ENCODE assay signal across 19 cellular contexts in genomic region chr3:164897335-164897734, GRCh38.
DNase-seq lines count a peak whose midpoint lies in the region; ATAC-seq lines count a peak whose summit lies in the region.
"Had no signal": no experiment of that assay in that cellular context is flagged by ENCODE, and none has a peak within 500 bp of the region (broad histone marks: within the 10 kb centered on the region; RNA-seq: fewer than 3 reads in every experiment).

No MANE protein-coding gene starts in this region.

- DNase-seq in NCI-H146 (lab: John Stamatoyannopoulos, UW) = peak; percentile 8
- DNase-seq in NCI-H146 treated with DMSO at 0.1 percent for 48 hours (lab: John Stamatoyannopoulos, UW; ENCODE audit: unreplicated experiment) = no peak
- peak; percentile 1 for DNase-seq in NCI-H1092 (lab: John Stamatoyannopoulos, UW)
- peak; percentile 89 for DNase-seq in NCI-H69 (lab: John Stamatoyannopoulos, UW)
- peak; percentile 0 for DNase-seq in renal cortical epithelial cell (ENCODE audit: low read depth)
- DNase-seq in activated CD4-positive, CD25-positive, alpha-beta regulatory T cell (lab: John Stamatoyannopoulos, UW) = no peak
- DNase-seq: activated CD4-positive, alpha-beta T cell treated with anti-CD3 and anti-CD28 coated beads, Interleukin-2, amount 10 ng/mL, durations not matched to agents 7 days and 5 days; activated CD8-positive, alpha-beta memory T cell treated with anti-CD3 and anti-CD28 coated beads, Interleukin-2, amount 50 U/mL, for 48 hours; aorta; cerebellar nuclear complex; DMS79 treated with DMSO at 0.1 percent for 48 hours; effector memory CD4-positive, alpha-beta T cell; left ventricle myocardium superior; NCI-H1048; T-cell; testis had no signal

- ATAC-seq in GM19397 (IDR thresholded peaks at IDR 0.05; ENCODE audit: unreplicated experiment) (no peak), GM21515 (IDR thresholded peaks at IDR 0.05; ENCODE audit: unreplicated experiment) (no peak)
- ATAC-seq: left ventricle myocardium superior; stimulated activated effector memory CD8-positive, alpha-beta T cell treated with anti-CD3 and anti-CD28 coated beads, Interleukin-12 subunit alpha, Interleukin-12 subunit beta, amount 100 ng/mL, for 72 hours; T-cell had no signal

Comparison
In these comparisons a context has a peak if more than half of its experiments do, and no peak if none do; other contexts are left out.
1. DNase-seq: peak in NCI-H146 (single experiment), NCI-H1092 (single experiment), NCI-H69 (single experiment) and renal cortical epithelial cell (single experiment); none in NCI-H146 treated with DMSO at 0.1 percent for 48 hours (single experiment) and activated CD4-positive, CD25-positive, alpha-beta regulatory T cell (0 of 4).